Comparison of ENCODE assay signal across 17 cellular contexts in genomic region chr5:139919308-139919707, GRCh38.
DNase-seq lines count a peak whose midpoint lies in the region; ATAC-seq and TF ChIP-seq lines count a peak whose summit lies in the region.
"Had no signal": no experiment of that assay in that cellular context is flagged by ENCODE, and none has a peak within 500 bp of the region (broad histone marks: within the 10 kb centered on the region; RNA-seq: fewer than 3 reads in every experiment).

No MANE protein-coding gene starts in this region.

- DNase-seq in EL: peak; percentile 7
- peak; percentile 11 for DNase-seq in LHCN-M2 (ENCODE audit: low read depth)
- peak; percentile 43 for DNase-seq in choroid plexus epithelial cell (ENCODE audit: low read depth)
- no peak for DNase-seq in psoas muscle
- no peak for DNase-seq in KBM-7
- no peak for DNase-seq in heart left ventricle
- DNase-seq in GM20000 (ENCODE audit: low spot score): no peak
- DNase-seq: DMS79 treated with DMSO at 0.1 percent for 48 hours, GF-D8, NCI-H187, NCI-H2227 treated with DMSO at 0.1 percent for 48 hours, NCI-H524, NCI-H82, OCI-M1, SHP77, SK-N-SH had no signal

- intact Hi-C loops in psoas muscle (cut with DNase I): no loop called here
- intact Hi-C loops in heart left ventricle (cut with DNase I): no loop called here

- H3K36me3 ChIP-seq in psoas muscle (ENCODE audit: insufficient read depth in 1 of 2, low read depth in 1 of 2) (no peaks in the 10 kb centered on the region), heart left ventricle (no peaks in the 10 kb centered on the region)

- 45 to 68% (median 54%) methylated on average over 2 of the region's 2 CpGs for WGBS in psoas muscle, 3 donors
- WGBS in heart left ventricle, 4 donors: 38 to 52% (median 46%) methylated on average over 2 of the region's 2 CpGs

- no peaks in the 10 kb centered on the region for H3K4me1 ChIP-seq in psoas muscle
- H3K4me1 ChIP-seq in heart left ventricle: no peaks in the 10 kb centered on the region

- H3K27ac ChIP-seq in psoas muscle (no peak overlapping the region), heart left ventricle (no peak overlapping the region)

- in situ Hi-C loops in KBM-7 (cut with MboI; ENCODE audit: low pct_unique_long_range_greater_than_20kb, low sequenced_read_pairs): no loop called here

- TF ChIP-seq CTCF in choroid plexus epithelial cell (conservative IDR thresholded peaks at IDR 0.05; ENCODE audit: low read depth, low read length): no peak
- no peak for TF ChIP-seq CTCF in psoas muscle (IDR thresholded peaks at IDR 0.05)
- no peak for TF ChIP-seq CTCF in heart left ventricle (IDR thresholded peaks at IDR 0.05)
- no peak for TF ChIP-seq CTCF in GM20000 (IDR thresholded peaks at IDR 0.05; ENCODE audit: extremely low read depth, missing control alignments)

- H3K9me3 ChIP-seq in psoas muscle: no peaks in the 10 kb centered on the region
- no peaks in the 10 kb centered on the region for H3K9me3 ChIP-seq in heart left ventricle
- H3K9me3 ChIP-seq: SK-N-SH had no signal

- TF ChIP-seq POLR2A in heart left ventricle (IDR thresholded peaks at IDR 0.05): no peak

- peak in 3 of 4 donors; percentile 31 to 68 (median 37) for ATAC-seq in psoas muscle
- ATAC-seq in HG03342 (IDR thresholded peaks at IDR 0.05; ENCODE audit: unreplicated experiment): no peak
- ATAC-seq in heart left ventricle: no peak

- H3K4me3 ChIP-seq in choroid plexus epithelial cell (ENCODE audit: low read depth, low read length) (no peak overlapping the region), psoas muscle (no peak overlapping the region), heart left ventricle (no peak overlapping the region)

- no peaks in the 10 kb centered on the region for H3K27me3 ChIP-seq in psoas muscle (ENCODE audit: insufficient read depth in 3 of 3, low read length in 2 of 3)
- H3K27me3 ChIP-seq in heart left ventricle: no peaks in the 10 kb centered on the region

Comparison
In these comparisons a context has a peak if more than half of its experiments do, and no peak if none do; other contexts are left out.
1. DNase-seq: peak in EL (single experiment), LHCN-M2 (single experiment) and choroid plexus epithelial cell (single experiment); none in psoas muscle (0 of 2), KBM-7 (single experiment), heart left ventricle (0 of 5) and GM20000 (single experiment).
2. ATAC-seq: peak in psoas muscle (3 of 4); none in HG03342 (single experiment) and heart left ventricle (0 of 4).